Comparison of ENCODE assay signal across 8 cellular contexts in the genomic region with DNA sequence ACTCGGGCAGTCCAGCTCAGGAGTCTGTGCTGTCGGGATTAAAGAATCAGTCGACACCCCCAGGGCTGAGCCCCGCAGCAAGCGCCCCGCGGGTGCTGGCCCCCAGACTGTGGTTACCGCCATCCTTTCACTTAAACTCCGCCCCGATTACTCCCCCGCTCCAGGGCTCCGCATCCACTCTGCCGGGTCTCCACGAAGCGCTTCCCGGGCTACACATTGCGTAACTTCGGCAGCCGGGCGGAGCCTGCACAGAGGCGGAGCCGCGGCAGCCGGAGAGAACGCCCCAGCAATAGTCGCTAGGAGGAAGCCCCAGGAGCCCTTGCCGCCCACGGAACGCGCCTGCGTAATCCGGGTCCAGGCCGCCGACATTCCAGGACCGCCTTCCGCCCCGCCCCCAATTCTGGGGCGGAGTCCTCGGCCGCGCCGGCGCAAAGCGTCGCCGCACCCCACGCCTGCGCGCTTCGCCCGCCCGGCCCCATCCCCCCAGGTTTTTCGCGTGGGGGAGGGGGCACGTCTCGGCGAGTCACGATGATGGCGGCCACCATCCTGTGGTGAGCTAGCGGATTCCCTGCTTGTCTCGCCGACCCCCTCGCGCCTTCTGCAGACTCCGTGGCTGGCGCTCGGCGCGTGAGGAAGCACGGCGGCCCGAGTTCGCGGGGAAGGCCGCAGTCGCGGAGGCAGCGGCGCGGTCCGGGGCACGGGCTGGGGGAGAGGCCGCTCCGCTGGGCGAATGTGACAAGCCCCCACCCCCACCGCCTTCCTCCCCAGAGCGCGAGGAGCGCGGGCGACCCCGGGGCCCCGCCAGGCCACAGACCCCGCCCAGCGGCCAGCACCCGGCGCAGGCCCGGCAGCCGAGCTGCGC. TPM values are rescaled to one million over a fixed set of nuclear protein-coding genes. Genes with fewer than 3 reads are reported as not detected.
A peak's percentile ranks its signal among the peaks of the same experiment; 100 is the strongest.
DNase-seq lines count a peak whose midpoint lies in the region; ATAC-seq and TF ChIP-seq lines count a peak whose summit lies in the region.

Gene RAD23B, plus strand, starts transcription at position 521 of the 862 bp plus-strand sequence. CDS start 351 bp downstream, outside the sequence.

- H3K27ac ChIP-seq in left ventricle myocardium inferior (replicated peaks) = peak within 1 kb of the TSS; percentile 99
- H3K27ac ChIP-seq in prostate gland = peak within 1 kb of the TSS; percentile 99 to 100
- peak within 1 kb of the TSS; percentile 99 for H3K27ac ChIP-seq in urinary bladder (ENCODE audit: low read depth)

- TF ChIP-seq POLR2A in GM15510 (IDR thresholded peaks at IDR 0.05; ENCODE audit: borderline replicate concordance, extremely low read depth, insufficient read length) (peak; percentile 79), prostate gland (IDR thresholded peaks at IDR 0.05) (peak; percentile 89)

- peak within 1 kb of the TSS; percentile 91 for H3K27ac Mint-ChIP-seq in T-helper 17 cell

- no peak for TF ChIP-seq CTCF in left ventricle myocardium inferior (IDR thresholded peaks at IDR 0.05; ENCODE audit: borderline replicate concordance)
- TF ChIP-seq CTCF in prostate gland (IDR thresholded peaks at IDR 0.05) = peak in 2 of 4 experiments; percentile 3 to 34

- H3K4me1 ChIP-seq in left ventricle myocardium inferior (peaks cover 57% of the 10 kb centered on the region), prostate gland (replicated peaks) (peaks cover 3% of the 10 kb centered on the region), urinary bladder (ENCODE audit: insufficient read depth) (no peaks in the 10 kb centered on the region)

- peaks cover 34% of the 10 kb centered on the region for H3K4me1 Mint-ChIP-seq in T-helper 17 cell

- WGBS in prostate gland = under 1% methylated on average over 84 of the region's 100 CpGs
- under 1% methylated on average over 100 of the region's 100 CpGs for WGBS in urinary bladder

- H3K27me3 Mint-ChIP-seq in T-helper 17 cell = peaks cover 15% of the 10 kb centered on the region

- H3K9me3 ChIP-seq in T-helper 17 cell (ENCODE audit: control insufficient read depth, low read length, poor library complexity, severe bottlenecking) (no peaks in the 10 kb centered on the region), left ventricle myocardium inferior (replicated peaks) (no peaks in the 10 kb centered on the region), prostate gland (no peaks in the 10 kb centered on the region)

- H3K27me3 ChIP-seq in left ventricle myocardium inferior (ENCODE audit: low read depth) = no peaks in the 10 kb centered on the region
- H3K27me3 ChIP-seq in prostate gland (replicated peaks; ENCODE audit: insufficient read depth) = no peaks in the 10 kb centered on the region

- H3K4me3 ChIP-seq in left ventricle myocardium inferior = peak within 1 kb of the TSS; percentile 97
- H3K4me3 ChIP-seq in prostate gland = peak within 1 kb of the TSS; percentile 99 to 100
- H3K4me3 ChIP-seq in urinary bladder (ENCODE audit: low read depth, low read length) = peak within 1 kb of the TSS; percentile 100

- peak within 1 kb of the TSS; percentile 97 for H3K4me3 Mint-ChIP-seq in T-helper 17 cell

- ATAC-seq in HG02885 (IDR thresholded peaks at IDR 0.05; ENCODE audit: poor library complexity, unreplicated experiment) (peak; percentile 85), T-helper 17 cell (peak; percentile 89)

- peak; percentile 93 for DNase-seq in NCI-H1694 treated with DMSO at 0.1 percent for 48 hours (lab: John Stamatoyannopoulos, UW)
- DNase-seq in T-helper 17 cell = peak; percentile 98
- peak; percentile 85 to 99 (median 96) for DNase-seq in amygdala (lab: John Stamatoyannopoulos, UW)
- DNase-seq in left ventricle myocardium inferior = peak; percentile 98
- DNase-seq in prostate gland (ENCODE audit: low spot score) = peak; percentile 98

- H3K36me3 ChIP-seq in left ventricle myocardium inferior (no peaks in the 10 kb centered on the region), prostate gland (no peaks in the 10 kb centered on the region), urinary bladder (ENCODE audit: insufficient read depth) (no peaks in the 10 kb centered on the region)

- peaks cover 6% of the 10 kb centered on the region for H3K36me3 Mint-ChIP-seq in T-helper 17 cell (ENCODE audit: low read depth)

- intact Hi-C loops in left ventricle myocardium inferior (cut with micrococcal nuclease) = no loop called here
- intact Hi-C loops in prostate gland (cut with DNase I) = loop anchor here (10.0 kb wide), 1 partner anchor 418 kb away; the partner anchor contains the start of gene ZNF462

RNA-seq across cellular contexts. Expression of gene RAD23B, which starts in this region (rescaled TPM):
- 10 to 100 TPM; 64.8 to 75.8 TPM for total RNA-seq in T-helper 17 cell
- 104 TPM for total RNA-seq in left ventricle myocardium inferior
- total RNA-seq in prostate gland = 100 to 1,000 TPM in 1 of 2 donors, 10 to 100 TPM in 1; 92.3 to 111 TPM
- total RNA-seq in urinary bladder = 118 TPM
- polyA plus RNA-seq in urinary bladder = 66.4 TPM

Comparison
In these comparisons a context has a peak if more than half of its experiments do, and no peak if none do; other contexts are left out.
1. Peak in every context shown above with its lines: DNase-seq, ATAC-seq, H3K4me3 ChIP-seq and H3K27ac ChIP-seq.